Comparison of ENCODE assay signal across 1 cellular context in the genomic region with DNA sequence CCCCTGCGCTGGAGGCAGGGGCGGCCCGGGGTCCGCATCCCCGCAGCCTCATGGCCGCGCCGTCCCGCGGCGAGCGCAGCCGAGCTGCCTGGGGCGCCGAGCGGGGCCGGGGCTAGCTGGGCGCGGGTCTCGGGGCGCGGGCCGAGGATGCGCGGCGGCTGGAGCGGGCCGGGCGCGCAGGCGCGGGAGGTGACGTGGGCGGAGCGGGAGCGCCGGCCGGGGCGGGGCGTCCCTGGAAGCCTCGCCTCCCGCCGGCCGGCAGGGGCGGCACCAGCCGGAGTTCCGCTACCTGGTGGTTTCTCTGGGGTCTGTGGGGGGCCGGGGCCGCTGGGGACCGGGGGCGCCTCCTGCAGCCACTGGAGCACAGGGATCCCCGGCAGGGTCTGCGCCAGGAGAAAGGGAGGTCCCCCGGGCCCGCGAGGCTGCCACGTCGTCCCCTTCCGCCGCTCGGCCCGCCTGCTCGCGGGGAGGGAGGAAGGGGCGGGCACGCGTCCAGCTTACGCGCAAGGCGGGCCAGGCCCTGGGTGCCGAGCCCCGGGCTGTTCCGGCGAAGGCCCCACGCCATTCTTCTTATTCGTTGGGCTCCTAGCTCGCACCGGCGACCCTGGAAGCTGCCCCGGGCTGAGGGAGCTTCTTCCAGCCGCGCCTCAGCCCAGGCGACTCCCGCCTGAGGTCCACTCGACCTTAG.
A peak's percentile ranks its signal among the peaks of the same experiment; 100 is the strongest.
TF ChIP-seq lines count a peak whose summit lies in the region.

A gene with protein sequence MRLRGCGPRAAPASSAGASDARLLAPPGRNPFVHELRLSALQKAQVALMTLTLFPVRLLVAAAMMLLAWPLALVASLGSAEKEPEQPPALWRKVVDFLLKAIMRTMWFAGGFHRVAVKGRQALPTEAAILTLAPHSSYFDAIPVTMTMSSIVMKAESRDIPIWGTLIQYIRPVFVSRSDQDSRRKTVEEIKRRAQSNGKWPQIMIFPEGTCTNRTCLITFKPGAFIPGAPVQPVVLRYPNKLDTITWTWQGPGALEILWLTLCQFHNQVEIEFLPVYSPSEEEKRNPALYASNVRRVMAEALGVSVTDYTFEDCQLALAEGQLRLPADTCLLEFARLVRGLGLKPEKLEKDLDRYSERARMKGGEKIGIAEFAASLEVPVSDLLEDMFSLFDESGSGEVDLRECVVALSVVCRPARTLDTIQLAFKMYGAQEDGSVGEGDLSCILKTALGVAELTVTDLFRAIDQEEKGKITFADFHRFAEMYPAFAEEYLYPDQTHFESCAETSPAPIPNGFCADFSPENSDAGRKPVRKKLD (minus strand): TSS at position 168 of the 688 bp plus-strand sequence. CDS start 116 bp downstream, at position 52.

TF ChIP-seq in HEK293, 187 proteins besides CTCF, POLR2A, EP300 and RAD21 (continued from another document):
- TF ChIP-seq, protein P1, sequence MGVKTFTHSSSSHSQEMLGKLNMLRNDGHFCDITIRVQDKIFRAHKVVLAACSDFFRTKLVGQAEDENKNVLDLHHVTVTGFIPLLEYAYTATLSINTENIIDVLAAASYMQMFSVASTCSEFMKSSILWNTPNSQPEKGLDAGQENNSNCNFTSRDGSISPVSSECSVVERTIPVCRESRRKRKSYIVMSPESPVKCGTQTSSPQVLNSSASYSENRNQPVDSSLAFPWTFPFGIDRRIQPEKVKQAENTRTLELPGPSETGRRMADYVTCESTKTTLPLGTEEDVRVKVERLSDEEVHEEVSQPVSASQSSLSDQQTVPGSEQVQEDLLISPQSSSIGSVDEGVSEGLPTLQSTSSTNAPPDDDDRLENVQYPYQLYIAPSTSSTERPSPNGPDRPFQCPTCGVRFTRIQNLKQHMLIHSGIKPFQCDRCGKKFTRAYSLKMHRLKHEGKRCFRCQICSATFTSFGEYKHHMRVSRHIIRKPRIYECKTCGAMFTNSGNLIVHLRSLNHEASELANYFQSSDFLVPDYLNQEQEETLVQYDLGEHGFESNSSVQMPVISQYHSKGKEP (tag by site-specific recombination; IDR thresholded peaks at IDR 0.05), result no peak
- no peak for TF ChIP-seq ZNF548 (tag by site-specific recombination; IDR thresholded peaks at IDR 0.05)
- TF ChIP-seq YY1 (tag by site-specific recombination; IDR thresholded peaks at IDR 0.05), result no peak
- TF ChIP-seq ZNF792 (tag by site-specific recombination; IDR thresholded peaks at IDR 0.05), result no peak
- TF ChIP-seq ZNF654 (tag by site-specific recombination; IDR thresholded peaks at IDR 0.05; ENCODE audit: low read depth), result no peak
- no peak for TF ChIP-seq ZNF830 (tag by site-specific recombination; IDR thresholded peaks at IDR 0.05; ENCODE audit: low read depth)
- TF ChIP-seq ZNF660 (tag by site-specific recombination; IDR thresholded peaks at IDR 0.05), result no peak
- TF ChIP-seq ZNF24 (tag by site-specific recombination; IDR thresholded peaks at IDR 0.05), result no peak
- no peak for TF ChIP-seq ZNF366 (tag by site-specific recombination; conservative IDR thresholded peaks at IDR 0.05)
- no peak for TF ChIP-seq IKZF3 (tag by site-specific recombination; IDR thresholded peaks at IDR 0.05)
- TF ChIP-seq ZEB2 (tag by site-specific recombination; IDR thresholded peaks at IDR 0.05), result no peak
- TF ChIP-seq, protein P2, sequence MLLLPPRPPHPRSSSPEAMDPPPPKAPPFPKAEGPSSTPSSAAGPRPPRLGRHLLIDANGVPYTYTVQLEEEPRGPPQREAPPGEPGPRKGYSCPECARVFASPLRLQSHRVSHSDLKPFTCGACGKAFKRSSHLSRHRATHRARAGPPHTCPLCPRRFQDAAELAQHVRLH (tag by site-specific recombination; IDR thresholded peaks at IDR 0.05), result no peak
- TF ChIP-seq, protein P3, sequence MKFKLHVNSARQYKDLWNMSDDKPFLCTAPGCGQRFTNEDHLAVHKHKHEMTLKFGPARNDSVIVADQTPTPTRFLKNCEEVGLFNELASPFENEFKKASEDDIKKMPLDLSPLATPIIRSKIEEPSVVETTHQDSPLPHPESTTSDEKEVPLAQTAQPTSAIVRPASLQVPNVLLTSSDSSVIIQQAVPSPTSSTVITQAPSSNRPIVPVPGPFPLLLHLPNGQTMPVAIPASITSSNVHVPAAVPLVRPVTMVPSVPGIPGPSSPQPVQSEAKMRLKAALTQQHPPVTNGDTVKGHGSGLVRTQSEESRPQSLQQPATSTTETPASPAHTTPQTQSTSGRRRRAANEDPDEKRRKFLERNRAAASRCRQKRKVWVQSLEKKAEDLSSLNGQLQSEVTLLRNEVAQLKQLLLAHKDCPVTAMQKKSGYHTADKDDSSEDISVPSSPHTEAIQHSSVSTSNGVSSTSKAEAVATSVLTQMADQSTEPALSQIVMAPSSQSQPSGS (tag by site-specific recombination; IDR thresholded peaks at IDR 0.05; ENCODE audit: low read depth), result no peak
- no peak for TF ChIP-seq ZNF785 (tag by site-specific recombination; IDR thresholded peaks at IDR 0.05)
- TF ChIP-seq, protein P4, sequence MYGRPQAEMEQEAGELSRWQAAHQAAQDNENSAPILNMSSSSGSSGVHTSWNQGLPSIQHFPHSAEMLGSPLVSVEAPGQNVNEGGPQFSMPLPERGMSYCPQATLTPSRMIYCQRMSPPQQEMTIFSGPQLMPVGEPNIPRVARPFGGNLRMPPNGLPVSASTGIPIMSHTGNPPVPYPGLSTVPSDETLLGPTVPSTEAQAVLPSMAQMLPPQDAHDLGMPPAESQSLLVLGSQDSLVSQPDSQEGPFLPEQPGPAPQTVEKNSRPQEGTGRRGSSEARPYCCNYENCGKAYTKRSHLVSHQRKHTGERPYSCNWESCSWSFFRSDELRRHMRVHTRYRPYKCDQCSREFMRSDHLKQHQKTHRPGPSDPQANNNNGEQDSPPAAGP (tag by site-specific recombination; IDR thresholded peaks at IDR 0.05), result 0 out of 2 replicates have a peak, but pooled peaks have one; percentile 34
- no peak for TF ChIP-seq ZNF266 (tag by site-specific recombination; IDR thresholded peaks at IDR 0.05; ENCODE audit: low read depth)
- TF ChIP-seq, protein P5, sequence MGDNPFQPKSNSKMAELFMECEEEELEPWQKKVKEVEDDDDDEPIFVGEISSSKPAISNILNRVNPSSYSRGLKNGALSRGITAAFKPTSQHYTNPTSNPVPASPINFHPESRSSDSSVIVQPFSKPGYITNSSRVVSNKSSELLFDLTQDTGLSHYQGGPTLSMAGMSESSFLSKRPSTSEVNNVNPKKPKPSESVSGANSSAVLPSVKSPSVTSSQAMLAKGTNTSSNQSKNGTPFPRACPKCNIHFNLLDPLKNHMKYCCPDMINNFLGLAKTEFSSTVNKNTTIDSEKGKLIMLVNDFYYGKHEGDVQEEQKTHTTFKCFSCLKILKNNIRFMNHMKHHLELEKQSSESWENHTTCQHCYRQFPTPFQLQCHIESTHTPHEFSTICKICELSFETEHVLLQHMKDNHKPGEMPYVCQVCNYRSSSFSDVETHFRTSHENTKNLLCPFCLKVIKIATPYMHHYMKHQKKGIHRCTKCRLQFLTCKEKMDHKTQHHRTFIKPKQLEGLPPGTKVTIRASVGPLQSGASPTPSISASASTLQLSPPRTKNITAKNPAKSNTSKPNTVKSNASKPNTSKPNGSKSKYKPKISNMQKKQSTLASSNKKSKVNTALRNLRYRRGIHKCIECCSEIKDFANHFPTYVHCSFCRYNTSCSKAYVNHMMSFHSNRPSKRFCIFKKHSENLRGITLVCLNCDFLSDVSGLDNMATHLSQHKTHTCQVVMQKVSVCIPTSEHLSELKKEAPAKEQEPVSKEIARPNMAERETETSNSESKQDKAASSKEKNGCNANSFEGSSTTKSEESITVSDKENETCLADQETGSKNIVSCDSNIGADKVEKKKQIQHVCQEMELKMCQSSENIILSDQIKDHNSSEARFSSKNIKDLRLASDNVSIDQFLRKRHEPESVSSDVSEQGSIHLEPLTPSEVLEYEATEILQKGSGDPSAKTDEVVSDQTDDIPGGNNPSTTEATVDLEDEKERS (tag by site-specific recombination; IDR thresholded peaks at IDR 0.05), result no peak
- TF ChIP-seq BCL11A (tag by site-specific recombination; IDR thresholded peaks at IDR 0.05; ENCODE audit: low read depth), result no peak
- TF ChIP-seq ZNF19 (tag by site-specific recombination; IDR thresholded peaks at IDR 0.05; ENCODE audit: low read depth), result no peak
- no peak for TF ChIP-seq GLI4 (tag by site-specific recombination; IDR thresholded peaks at IDR 0.05)
- TF ChIP-seq, protein P6, sequence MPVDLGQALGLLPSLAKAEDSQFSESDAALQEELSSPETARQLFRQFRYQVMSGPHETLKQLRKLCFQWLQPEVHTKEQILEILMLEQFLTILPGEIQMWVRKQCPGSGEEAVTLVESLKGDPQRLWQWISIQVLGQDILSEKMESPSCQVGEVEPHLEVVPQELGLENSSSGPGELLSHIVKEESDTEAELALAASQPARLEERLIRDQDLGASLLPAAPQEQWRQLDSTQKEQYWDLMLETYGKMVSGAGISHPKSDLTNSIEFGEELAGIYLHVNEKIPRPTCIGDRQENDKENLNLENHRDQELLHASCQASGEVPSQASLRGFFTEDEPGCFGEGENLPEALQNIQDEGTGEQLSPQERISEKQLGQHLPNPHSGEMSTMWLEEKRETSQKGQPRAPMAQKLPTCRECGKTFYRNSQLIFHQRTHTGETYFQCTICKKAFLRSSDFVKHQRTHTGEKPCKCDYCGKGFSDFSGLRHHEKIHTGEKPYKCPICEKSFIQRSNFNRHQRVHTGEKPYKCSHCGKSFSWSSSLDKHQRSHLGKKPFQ (tag by site-specific recombination; IDR thresholded peaks at IDR 0.05), result no peak
- TF ChIP-seq, protein P7, sequence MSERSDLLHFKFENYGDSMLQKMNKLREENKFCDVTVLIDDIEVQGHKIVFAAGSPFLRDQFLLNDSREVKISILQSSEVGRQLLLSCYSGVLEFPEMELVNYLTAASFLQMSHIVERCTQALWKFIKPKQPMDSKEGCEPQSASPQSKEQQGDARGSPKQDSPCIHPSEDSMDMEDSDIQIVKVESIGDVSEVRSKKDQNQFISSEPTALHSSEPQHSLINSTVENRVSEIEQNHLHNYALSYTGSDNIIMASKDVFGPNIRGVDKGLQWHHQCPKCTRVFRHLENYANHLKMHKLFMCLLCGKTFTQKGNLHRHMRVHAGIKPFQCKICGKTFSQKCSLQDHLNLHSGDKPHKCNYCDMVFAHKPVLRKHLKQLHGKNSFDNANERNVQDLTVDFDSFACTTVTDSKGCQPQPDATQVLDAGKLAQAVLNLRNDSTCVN (tag by site-specific recombination; optimal IDR thresholded peaks at IDR 0.05), result peak; percentile 76
- TF ChIP-seq ZNF501 (tag by site-specific recombination; IDR thresholded peaks at IDR 0.05), result no peak
- TF ChIP-seq ZIC2 (tag by site-specific recombination; IDR thresholded peaks at IDR 0.05), result peak; percentile 53
- TF ChIP-seq, protein P8, sequence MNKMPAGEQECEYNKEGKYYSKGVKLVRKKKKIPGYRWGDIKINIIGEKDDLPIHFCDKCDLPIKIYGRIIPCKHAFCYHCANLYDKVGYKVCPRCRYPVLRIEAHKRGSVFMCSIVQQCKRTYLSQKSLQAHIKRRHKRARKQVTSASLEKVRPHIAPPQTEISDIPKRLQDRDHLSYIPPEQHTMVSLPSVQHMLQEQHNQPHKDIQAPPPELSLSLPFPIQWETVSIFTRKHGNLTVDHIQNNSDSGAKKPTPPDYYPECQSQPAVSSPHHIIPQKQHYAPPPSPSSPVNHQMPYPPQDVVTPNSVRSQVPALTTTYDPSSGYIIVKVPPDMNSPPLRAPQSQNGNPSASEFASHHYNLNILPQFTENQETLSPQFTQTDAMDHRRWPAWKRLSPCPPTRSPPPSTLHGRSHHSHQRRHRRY (tag by site-specific recombination; IDR thresholded peaks at IDR 0.05), result no peak
- no peak for TF ChIP-seq ZNF184 (tag by site-specific recombination; IDR thresholded peaks at IDR 0.05)
- no peak for TF ChIP-seq ZNF239 (tag by site-specific recombination; IDR thresholded peaks at IDR 0.05)
